Comparison of ENCODE assay signal across 1 cellular context in the genomic region with DNA sequence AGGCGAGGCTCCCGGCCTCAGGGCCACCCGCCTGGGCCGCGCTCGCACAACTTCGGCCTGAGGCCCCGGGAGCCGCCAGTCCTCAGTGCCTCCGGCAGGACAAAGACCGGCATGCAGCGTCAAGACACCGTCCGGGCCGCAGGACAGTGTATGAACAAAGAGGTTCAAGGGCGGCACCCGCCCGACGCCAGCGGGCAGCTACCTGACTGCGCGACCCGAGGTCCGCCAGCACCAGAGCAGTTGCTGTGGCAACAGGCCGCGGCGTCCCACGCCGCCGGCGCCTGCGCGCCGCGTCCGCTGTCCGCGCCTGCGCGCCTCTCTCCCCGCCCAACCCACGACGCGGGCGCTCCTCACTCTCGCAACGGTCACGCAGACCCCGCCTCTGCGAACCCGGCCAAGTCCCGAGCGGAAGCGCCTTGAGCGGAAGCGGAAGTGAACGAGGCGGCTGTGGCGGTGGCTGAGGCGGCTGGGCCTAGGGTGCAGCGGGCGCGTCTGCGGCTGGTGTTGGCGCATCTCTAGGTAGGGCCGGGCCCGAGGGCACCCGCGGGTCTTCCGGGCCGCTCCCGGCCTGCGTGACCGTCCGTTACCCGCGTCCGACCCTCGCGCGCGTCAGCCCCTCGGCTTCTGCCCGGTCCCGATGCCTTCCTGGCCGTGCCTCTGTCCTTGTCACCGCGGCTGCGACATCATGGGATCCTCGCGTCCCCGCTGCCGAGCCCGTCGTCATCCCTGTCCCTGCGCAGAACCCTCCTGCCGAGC.
TF ChIP-seq lines count a peak whose summit lies in the region.

A gene with protein sequence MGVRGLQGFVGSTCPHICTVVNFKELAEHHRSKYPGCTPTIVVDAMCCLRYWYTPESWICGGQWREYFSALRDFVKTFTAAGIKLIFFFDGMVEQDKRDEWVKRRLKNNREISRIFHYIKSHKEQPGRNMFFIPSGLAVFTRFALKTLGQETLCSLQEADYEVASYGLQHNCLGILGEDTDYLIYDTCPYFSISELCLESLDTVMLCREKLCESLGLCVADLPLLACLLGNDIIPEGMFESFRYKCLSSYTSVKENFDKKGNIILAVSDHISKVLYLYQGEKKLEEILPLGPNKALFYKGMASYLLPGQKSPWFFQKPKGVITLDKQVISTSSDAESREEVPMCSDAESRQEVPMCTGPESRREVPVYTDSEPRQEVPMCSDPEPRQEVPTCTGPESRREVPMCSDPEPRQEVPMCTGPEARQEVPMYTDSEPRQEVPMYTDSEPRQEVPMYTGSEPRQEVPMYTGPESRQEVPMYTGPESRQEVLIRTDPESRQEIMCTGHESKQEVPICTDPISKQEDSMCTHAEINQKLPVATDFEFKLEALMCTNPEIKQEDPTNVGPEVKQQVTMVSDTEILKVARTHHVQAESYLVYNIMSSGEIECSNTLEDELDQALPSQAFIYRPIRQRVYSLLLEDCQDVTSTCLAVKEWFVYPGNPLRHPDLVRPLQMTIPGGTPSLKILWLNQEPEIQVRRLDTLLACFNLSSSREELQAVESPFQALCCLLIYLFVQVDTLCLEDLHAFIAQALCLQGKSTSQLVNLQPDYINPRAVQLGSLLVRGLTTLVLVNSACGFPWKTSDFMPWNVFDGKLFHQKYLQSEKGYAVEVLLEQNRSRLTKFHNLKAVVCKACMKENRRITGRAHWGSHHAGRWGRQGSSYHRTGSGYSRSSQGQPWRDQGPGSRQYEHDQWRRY (plus strand): TSS at position 435 of the 756 bp plus-strand sequence. CDS start 10,633 bp downstream, outside the sequence.

TF ChIP-seq in HEK293, 187 proteins besides CTCF, POLR2A, EP300 and RAD21 (continued from another document and continues in another):
- no peak for TF ChIP-seq HOXA7 (CRISPR knock-in tag; IDR thresholded peaks at IDR 0.05; ENCODE audit: borderline replicate concordance)
- peak; percentile 55; the same call in 1 of the 2 replicates for TF ChIP-seq ZNF76 (tag by site-specific recombination; IDR thresholded peaks at IDR 0.05; ENCODE audit: borderline replicate concordance, low read depth)
- TF ChIP-seq ZNF404 (tag by site-specific recombination; IDR thresholded peaks at IDR 0.05), result no peak
- no peak for TF ChIP-seq ZNF707 (tag by site-specific recombination; IDR thresholded peaks at IDR 0.05)
- TF ChIP-seq BCL11A (tag by site-specific recombination; IDR thresholded peaks at IDR 0.05; ENCODE audit: low read depth), result no peak
- TF ChIP-seq, protein P1, sequence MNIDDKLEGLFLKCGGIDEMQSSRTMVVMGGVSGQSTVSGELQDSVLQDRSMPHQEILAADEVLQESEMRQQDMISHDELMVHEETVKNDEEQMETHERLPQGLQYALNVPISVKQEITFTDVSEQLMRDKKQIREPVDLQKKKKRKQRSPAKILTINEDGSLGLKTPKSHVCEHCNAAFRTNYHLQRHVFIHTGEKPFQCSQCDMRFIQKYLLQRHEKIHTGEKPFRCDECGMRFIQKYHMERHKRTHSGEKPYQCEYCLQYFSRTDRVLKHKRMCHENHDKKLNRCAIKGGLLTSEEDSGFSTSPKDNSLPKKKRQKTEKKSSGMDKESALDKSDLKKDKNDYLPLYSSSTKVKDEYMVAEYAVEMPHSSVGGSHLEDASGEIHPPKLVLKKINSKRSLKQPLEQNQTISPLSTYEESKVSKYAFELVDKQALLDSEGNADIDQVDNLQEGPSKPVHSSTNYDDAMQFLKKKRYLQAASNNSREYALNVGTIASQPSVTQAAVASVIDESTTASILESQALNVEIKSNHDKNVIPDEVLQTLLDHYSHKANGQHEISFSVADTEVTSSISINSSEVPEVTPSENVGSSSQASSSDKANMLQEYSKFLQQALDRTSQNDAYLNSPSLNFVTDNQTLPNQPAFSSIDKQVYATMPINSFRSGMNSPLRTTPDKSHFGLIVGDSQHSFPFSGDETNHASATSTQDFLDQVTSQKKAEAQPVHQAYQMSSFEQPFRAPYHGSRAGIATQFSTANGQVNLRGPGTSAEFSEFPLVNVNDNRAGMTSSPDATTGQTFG (tag by site-specific recombination; IDR thresholded peaks at IDR 0.05; ENCODE audit: borderline replicate concordance), result no peak
- TF ChIP-seq, protein P2, sequence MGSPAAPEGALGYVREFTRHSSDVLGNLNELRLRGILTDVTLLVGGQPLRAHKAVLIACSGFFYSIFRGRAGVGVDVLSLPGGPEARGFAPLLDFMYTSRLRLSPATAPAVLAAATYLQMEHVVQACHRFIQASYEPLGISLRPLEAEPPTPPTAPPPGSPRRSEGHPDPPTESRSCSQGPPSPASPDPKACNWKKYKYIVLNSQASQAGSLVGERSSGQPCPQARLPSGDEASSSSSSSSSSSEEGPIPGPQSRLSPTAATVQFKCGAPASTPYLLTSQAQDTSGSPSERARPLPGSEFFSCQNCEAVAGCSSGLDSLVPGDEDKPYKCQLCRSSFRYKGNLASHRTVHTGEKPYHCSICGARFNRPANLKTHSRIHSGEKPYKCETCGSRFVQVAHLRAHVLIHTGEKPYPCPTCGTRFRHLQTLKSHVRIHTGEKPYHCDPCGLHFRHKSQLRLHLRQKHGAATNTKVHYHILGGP (tag by site-specific recombination; IDR thresholded peaks at IDR 0.05), result no peak
- TF ChIP-seq ZNF174 (tag by site-specific recombination; IDR thresholded peaks at IDR 0.05), result no peak
- TF ChIP-seq ZNF394 (tag by site-specific recombination; IDR thresholded peaks at IDR 0.05; ENCODE audit: borderline replicate concordance), result no peak; the same call in 1 of the 2 replicates
- TF ChIP-seq SP2 (tag by site-specific recombination; IDR thresholded peaks at IDR 0.05), result peak; percentile 90
- peak; percentile 31; the same call in 1 of the 2 replicates for TF ChIP-seq ZNF837 (tag by site-specific recombination; IDR thresholded peaks at IDR 0.05)
- peak; percentile 17; the same call in 1 of the 2 replicates for TF ChIP-seq ZNF600 (tag by site-specific recombination; IDR thresholded peaks at IDR 0.05)
- TF ChIP-seq HOXD13 (CRISPR knock-in tag; IDR thresholded peaks at IDR 0.05; ENCODE audit: borderline replicate concordance), result peak; percentile 65; the same call in 1 of the 2 replicates
- TF ChIP-seq ZNF660 (tag by site-specific recombination; IDR thresholded peaks at IDR 0.05), result no peak
- TF ChIP-seq, protein P3, sequence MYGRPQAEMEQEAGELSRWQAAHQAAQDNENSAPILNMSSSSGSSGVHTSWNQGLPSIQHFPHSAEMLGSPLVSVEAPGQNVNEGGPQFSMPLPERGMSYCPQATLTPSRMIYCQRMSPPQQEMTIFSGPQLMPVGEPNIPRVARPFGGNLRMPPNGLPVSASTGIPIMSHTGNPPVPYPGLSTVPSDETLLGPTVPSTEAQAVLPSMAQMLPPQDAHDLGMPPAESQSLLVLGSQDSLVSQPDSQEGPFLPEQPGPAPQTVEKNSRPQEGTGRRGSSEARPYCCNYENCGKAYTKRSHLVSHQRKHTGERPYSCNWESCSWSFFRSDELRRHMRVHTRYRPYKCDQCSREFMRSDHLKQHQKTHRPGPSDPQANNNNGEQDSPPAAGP (tag by site-specific recombination; IDR thresholded peaks at IDR 0.05), result peak; percentile 70; the same call in 1 of the 2 replicates
- no peak for TF ChIP-seq ZNF169 (tag by site-specific recombination; IDR thresholded peaks at IDR 0.05)
- TF ChIP-seq SETDB1 (IDR thresholded peaks at IDR 0.05; ENCODE audit: insufficient read length, low read length), result peak; percentile 66
- no peak for TF ChIP-seq SP3 (tag by site-specific recombination; IDR thresholded peaks at IDR 0.05)
- peak; percentile 95 for TF ChIP-seq ZNF610 (tag by site-specific recombination; IDR thresholded peaks at IDR 0.05; ENCODE audit: borderline replicate concordance)
- no peak for TF ChIP-seq ZNF23 (tag by site-specific recombination; IDR thresholded peaks at IDR 0.05; ENCODE audit: borderline replicate concordance)
- TF ChIP-seq ZNF830 (tag by site-specific recombination; IDR thresholded peaks at IDR 0.05; ENCODE audit: low read depth), result no peak
- TF ChIP-seq ZFP3 (tag by site-specific recombination; IDR thresholded peaks at IDR 0.05; ENCODE audit: low read depth), result no peak
- peak; percentile 35; the same call in 1 of the 2 replicates for TF ChIP-seq ZEB2 (tag by site-specific recombination; IDR thresholded peaks at IDR 0.05)
- TF ChIP-seq, protein P4, sequence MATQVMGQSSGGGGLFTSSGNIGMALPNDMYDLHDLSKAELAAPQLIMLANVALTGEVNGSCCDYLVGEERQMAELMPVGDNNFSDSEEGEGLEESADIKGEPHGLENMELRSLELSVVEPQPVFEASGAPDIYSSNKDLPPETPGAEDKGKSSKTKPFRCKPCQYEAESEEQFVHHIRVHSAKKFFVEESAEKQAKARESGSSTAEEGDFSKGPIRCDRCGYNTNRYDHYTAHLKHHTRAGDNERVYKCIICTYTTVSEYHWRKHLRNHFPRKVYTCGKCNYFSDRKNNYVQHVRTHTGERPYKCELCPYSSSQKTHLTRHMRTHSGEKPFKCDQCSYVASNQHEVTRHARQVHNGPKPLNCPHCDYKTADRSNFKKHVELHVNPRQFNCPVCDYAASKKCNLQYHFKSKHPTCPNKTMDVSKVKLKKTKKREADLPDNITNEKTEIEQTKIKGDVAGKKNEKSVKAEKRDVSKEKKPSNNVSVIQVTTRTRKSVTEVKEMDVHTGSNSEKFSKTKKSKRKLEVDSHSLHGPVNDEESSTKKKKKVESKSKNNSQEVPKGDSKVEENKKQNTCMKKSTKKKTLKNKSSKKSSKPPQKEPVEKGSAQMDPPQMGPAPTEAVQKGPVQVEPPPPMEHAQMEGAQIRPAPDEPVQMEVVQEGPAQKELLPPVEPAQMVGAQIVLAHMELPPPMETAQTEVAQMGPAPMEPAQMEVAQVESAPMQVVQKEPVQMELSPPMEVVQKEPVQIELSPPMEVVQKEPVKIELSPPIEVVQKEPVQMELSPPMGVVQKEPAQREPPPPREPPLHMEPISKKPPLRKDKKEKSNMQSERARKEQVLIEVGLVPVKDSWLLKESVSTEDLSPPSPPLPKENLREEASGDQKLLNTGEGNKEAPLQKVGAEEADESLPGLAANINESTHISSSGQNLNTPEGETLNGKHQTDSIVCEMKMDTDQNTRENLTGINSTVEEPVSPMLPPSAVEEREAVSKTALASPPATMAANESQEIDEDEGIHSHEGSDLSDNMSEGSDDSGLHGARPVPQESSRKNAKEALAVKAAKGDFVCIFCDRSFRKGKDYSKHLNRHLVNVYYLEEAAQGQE (tag by site-specific recombination; IDR thresholded peaks at IDR 0.05), result 0 out of 2 replicates have a peak, but pooled peaks have one; percentile 59
- TF ChIP-seq, protein P5, sequence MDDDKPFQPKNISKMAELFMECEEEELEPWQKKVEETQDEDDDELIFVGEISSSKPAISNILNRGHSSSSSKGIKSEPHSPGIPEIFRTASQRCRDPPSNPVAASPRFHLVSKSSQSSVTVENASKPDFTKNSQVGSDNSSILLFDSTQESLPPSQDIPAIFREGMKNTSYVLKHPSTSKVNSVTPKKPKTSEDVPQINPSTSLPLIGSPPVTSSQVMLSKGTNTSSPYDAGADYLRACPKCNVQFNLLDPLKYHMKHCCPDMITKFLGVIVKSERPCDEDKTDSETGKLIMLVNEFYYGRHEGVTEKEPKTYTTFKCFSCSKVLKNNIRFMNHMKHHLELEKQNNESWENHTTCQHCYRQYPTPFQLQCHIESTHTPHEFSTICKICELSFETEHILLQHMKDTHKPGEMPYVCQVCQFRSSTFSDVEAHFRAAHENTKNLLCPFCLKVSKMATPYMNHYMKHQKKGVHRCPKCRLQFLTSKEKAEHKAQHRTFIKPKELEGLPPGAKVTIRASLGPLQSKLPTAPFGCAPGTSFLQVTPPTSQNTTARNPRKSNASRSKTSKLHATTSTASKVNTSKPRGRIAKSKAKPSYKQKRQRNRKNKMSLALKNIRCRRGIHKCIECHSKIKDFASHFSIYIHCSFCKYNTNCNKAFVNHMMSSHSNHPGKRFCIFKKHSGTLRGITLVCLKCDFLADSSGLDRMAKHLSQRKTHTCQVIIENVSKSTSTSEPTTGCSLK (tag by site-specific recombination; IDR thresholded peaks at IDR 0.05), result no peak
- TF ChIP-seq ZNF146 (tag by site-specific recombination; IDR thresholded peaks at IDR 0.05), result 0 out of 2 replicates have a peak, but pooled peaks have one; percentile 30
- no peak for TF ChIP-seq BCL11B (tag by site-specific recombination; IDR thresholded peaks at IDR 0.05; ENCODE audit: low read depth)
- peak; percentile 75 for TF ChIP-seq SP7 (tag by site-specific recombination; IDR thresholded peaks at IDR 0.05)
- TF ChIP-seq ZNF473 (tag by site-specific recombination; IDR thresholded peaks at IDR 0.05), result no peak
- no peak; the same call in 1 of the 2 replicates for TF ChIP-seq ZNF585B (tag by site-specific recombination; IDR thresholded peaks at IDR 0.05)
- peak; percentile 86; the same call in 1 of the 2 replicates for TF ChIP-seq ZSCAN30 (tag by site-specific recombination; IDR thresholded peaks at IDR 0.05)
- TF ChIP-seq RBAK (tag by site-specific recombination; IDR thresholded peaks at IDR 0.05), result no peak
- TF ChIP-seq, protein P6, sequence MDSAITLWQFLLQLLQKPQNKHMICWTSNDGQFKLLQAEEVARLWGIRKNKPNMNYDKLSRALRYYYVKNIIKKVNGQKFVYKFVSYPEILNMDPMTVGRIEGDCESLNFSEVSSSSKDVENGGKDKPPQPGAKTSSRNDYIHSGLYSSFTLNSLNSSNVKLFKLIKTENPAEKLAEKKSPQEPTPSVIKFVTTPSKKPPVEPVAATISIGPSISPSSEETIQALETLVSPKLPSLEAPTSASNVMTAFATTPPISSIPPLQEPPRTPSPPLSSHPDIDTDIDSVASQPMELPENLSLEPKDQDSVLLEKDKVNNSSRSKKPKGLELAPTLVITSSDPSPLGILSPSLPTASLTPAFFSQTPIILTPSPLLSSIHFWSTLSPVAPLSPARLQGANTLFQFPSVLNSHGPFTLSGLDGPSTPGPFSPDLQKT (IDR thresholded peaks at IDR 0.05; ENCODE audit: borderline replicate concordance, low read depth, low read length), result peak; percentile 83
- TF ChIP-seq MYNN (tag by site-specific recombination; IDR thresholded peaks at IDR 0.05; ENCODE audit: borderline replicate concordance), result peak; percentile 64
- TF ChIP-seq ZNF670 (tag by site-specific recombination; IDR thresholded peaks at IDR 0.05; ENCODE audit: low read depth), result no peak
- TF ChIP-seq ZNF560 (tag by site-specific recombination; IDR thresholded peaks at IDR 0.05; ENCODE audit: borderline replicate concordance), result no peak
- peak; percentile 52; the same call in 1 of the 2 replicates for TF ChIP-seq ZBTB7A (tag by site-specific recombination; IDR thresholded peaks at IDR 0.05; ENCODE audit: low read depth)
- TF ChIP-seq ZNF121 (tag by site-specific recombination; IDR thresholded peaks at IDR 0.05), result no peak
- TF ChIP-seq, protein P7, sequence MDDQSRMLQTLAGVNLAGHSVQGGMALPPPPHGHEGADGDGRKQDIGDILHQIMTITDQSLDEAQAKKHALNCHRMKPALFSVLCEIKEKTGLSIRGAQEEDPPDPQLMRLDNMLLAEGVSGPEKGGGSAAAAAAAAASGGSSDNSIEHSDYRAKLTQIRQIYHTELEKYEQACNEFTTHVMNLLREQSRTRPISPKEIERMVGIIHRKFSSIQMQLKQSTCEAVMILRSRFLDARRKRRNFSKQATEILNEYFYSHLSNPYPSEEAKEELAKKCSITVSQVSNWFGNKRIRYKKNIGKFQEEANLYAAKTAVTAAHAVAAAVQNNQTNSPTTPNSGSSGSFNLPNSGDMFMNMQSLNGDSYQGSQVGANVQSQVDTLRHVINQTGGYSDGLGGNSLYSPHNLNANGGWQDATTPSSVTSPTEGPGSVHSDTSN (CRISPR knock-in tag; IDR thresholded peaks at IDR 0.05), result peak; percentile 75
- no peak for TF ChIP-seq ZSCAN16 (tag by site-specific recombination; IDR thresholded peaks at IDR 0.05)
- no peak for TF ChIP-seq ZNF184 (tag by site-specific recombination; IDR thresholded peaks at IDR 0.05)
- TF ChIP-seq ZNF114 (tag by site-specific recombination; IDR thresholded peaks at IDR 0.05), result no peak
